Comparison of ENCODE assay signal across 6 cellular contexts in the genomic region with DNA sequence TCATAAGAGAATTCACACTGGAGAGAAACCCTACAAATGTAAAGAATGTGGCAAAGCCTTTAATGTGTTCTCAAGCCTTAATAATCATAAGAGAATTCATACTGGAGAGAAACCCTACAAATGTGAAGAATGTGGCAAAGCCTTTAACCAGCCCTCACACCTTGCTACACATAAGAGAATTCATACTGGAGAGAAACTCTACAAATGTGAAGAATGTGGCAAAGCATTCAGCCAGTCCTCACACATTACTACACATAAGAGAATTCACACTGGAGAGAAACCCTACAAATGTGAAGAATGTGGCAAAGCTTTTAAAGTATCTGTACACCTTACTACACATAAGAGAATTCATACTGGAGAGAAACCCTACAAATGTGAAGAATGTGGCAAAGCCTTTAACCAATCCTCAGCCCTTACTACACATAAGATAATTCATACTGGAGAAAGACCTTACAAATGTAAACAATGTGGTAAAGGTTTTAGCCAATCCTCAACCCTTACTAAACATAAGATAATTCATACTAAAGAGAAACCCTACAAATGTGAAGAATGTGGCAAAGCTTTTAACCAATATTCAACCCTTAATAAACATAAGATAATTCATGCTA.
TF ChIP-seq lines count a peak whose summit lies in the region.

No MANE protein-coding gene starts in this region.

TF ChIP-seq in HCT116, 20 proteins besides CTCF, POLR2A, EP300 and RAD21:
- TF ChIP-seq ZNF274 (IDR thresholded peaks at IDR 0.05; ENCODE audit: low read depth, low read length) = peak; percentile 87
TF ChIP-seq in HCT116: peak in this region for 1; not testable (repeated sequence) for 19.

TF ChIP-seq in HEK293, 187 proteins besides CTCF, POLR2A, EP300 and RAD21:
- TF ChIP-seq SETDB1 (IDR thresholded peaks at IDR 0.05; ENCODE audit: insufficient read length, low read length) (peak; percentile 87), ZNF274 (IDR thresholded peaks at IDR 0.05; ENCODE audit: low read length) (peak; percentile 56; the same call in 1 of the 2 replicates), ZNF274 (tag by site-specific recombination; IDR thresholded peaks at IDR 0.05; ENCODE audit: borderline replicate concordance) (peak; percentile 75; the same call in 1 of the 2 replicates)

TF ChIP-seq in GM12878, 131 proteins besides CTCF, POLR2A, EP300 and RAD21:
- peak; percentile 81 for TF ChIP-seq ZNF274 (IDR thresholded peaks at IDR 0.05; ENCODE audit: insufficient read depth, insufficient read length)

TF ChIP-seq in K562, 482 proteins besides CTCF, POLR2A, EP300 and RAD21:
- peak; percentile 94 for TF ChIP-seq ZNF274 (IDR thresholded peaks at IDR 0.05; ENCODE audit: borderline replicate concordance, low read depth, low read length)

TF ChIP-seq in H1, 55 proteins besides CTCF, POLR2A, EP300 and RAD21:
- TF ChIP-seq ZNF274 (IDR thresholded peaks at IDR 0.05; ENCODE audit: borderline replicate concordance, extremely low read depth, low read length) = peak; percentile 95

TF ChIP-seq in HepG2, 621 proteins besides CTCF, POLR2A, EP300 and RAD21:
- TF ChIP-seq ZNF274 (CRISPR knock-in tag; IDR thresholded peaks at IDR 0.05) = peak; percentile 32; the same call in 1 of the 2 replicates
TF ChIP-seq in HepG2: peak in this region for 1; not testable (repeated sequence) for 620.
